In genomic region chr12:92627511-92627910, GRCh38 we compare ENCODE assay signal across 18 cellular contexts.
"Had no signal": no experiment of that assay in that cellular context is flagged by ENCODE, and none has a peak within 500 bp of the region (broad histone marks: within the 10 kb centered on the region; RNA-seq: fewer than 3 reads in every experiment).

No MANE protein-coding gene starts in this region.

- DNase-seq: colonic mucosa; cortex of kidney; effector CD8-positive, alpha-beta T cell; effector memory CD8-positive, alpha-beta T cell; heart left ventricle; hypothalamus; immature natural killer cell; islet precursor cell; kidney; kidney glomerular epithelial cell; left cardiac atrium; left lung; left ventricle myocardium superior; lower lobe of right lung; mesenchymal stem cell; mucosa of descending colon; naive B cell had no signal

- FAIRE-seq: frontal cortex, kidney had no signal
